Comparison of ENCODE assay signal across 14 cellular contexts in the genomic region with DNA sequence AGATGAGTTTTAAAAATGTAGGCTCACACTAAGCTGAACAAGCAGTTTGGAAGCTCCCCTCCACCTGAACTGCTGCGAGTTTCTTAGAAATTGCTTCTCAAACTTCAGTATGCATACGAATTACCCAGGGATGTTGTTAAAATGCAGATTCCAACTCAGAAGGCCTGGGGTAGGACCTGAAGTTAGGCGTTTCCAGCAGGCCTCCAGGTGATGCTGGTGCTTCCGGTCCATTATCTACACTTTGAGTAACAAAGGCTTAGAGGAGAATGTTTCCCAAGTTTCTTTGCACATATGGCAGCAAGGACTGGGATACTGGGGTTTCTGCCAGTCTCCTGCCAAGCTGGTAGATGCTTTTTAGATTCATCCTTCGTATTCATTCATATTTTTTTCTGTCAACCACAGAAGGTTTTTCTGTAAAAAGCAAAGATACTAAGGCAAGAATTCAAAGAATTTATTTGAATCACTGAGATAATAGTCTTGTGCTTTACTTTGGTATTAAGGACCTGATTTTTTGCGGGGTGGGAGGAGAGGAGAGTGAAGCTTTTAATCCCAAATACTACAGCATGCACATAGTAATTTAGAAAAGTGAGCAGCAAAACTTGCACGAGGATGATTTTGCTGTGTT.
"Had no signal": no experiment of that assay in that cellular context is flagged by ENCODE, and none has a peak within 500 bp of the region (broad histone marks: within the 10 kb centered on the region; RNA-seq: fewer than 3 reads in every experiment).

No MANE protein-coding gene starts in this region.

- H3K27me3 ChIP-seq: upper lobe of left lung had no signal

- H3K27ac ChIP-seq: foreskin keratinocyte, left ventricle myocardium inferior, upper lobe of left lung had no signal

- H3K36me3 ChIP-seq: left ventricle myocardium inferior, upper lobe of left lung had no signal

- ATAC-seq: activated T-cell treated with anti-CD3 and anti-CD28 coated beads, Interleukin-2, amount 50 U/mL, for 4 hours; foreskin keratinocyte; sciatic nerve had no signal

- H3K4me1 ChIP-seq: left ventricle myocardium inferior, upper lobe of left lung had no signal

- H3K4me3 ChIP-seq: left ventricle myocardium inferior, upper lobe of left lung had no signal

- DNase-seq: activated CD4-positive, alpha-beta memory T cell treated with anti-CD3 and anti-CD28 coated beads for 36 hours; activated CD4-positive, CD25-positive, alpha-beta regulatory T cell treated with anti-CD3 and anti-CD28 coated beads, Interleukin-2, amount 50 U/mL, for 72 hours; activated gamma-delta T cell; activated T-cell treated with anti-CD3 and anti-CD28 coated beads, Interleukin-2, amount 50 U/mL, for 4 hours; aorta; foreskin keratinocyte; islet precursor cell; left ventricle myocardium inferior; stimulated activated CD4-positive, alpha-beta T cell treated with anti-CD3 and anti-CD28 coated beads, Interleukin-12 subunit alpha, Interleukin-12 subunit beta, amount 100 ng/mL, for 4 hours; stimulated activated naive CD4-positive, alpha-beta T cell; substantia nigra; T-helper 2 cell; upper lobe of left lung had no signal
